8 cellular contexts compared by ENCODE assay signal in the genomic region with DNA sequence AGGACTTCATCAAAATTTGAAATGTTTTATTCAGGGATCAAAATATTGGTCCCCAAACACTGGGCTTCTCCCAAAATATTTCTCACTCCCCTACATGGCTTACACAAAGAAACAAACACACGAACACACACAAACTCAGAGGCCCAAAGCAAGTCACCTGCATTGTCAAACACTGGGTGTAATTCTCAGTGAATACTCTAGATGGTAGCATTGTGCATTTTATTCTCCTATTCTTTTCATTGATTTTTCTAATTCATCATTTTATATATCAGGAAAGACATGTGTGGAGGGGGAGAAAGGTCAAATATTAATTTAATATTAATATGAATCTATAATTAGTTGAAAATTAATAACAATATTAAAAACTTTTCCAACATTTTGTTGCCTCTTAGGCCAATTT.
DNase-seq lines count a peak whose midpoint lies in the region; ATAC-seq and TF ChIP-seq lines count a peak whose summit lies in the region.

No MANE protein-coding gene starts in this region.

- ATAC-seq in Right ventricle myocardium inferior = no peak
- ATAC-seq in GM18505 (IDR thresholded peaks at IDR 0.05; ENCODE audit: unreplicated experiment) = no peak
- ATAC-seq in GM21737 (IDR thresholded peaks at IDR 0.05; ENCODE audit: unreplicated experiment) = no peak
- no peak for ATAC-seq in HG03095 (IDR thresholded peaks at IDR 0.05; ENCODE audit: unreplicated experiment)

- 19 to 40% (median 22%) methylated on average over 1 of the region's 1 CpG for WGBS in ovary, 3 donors

- TF ChIP-seq EP300 in ovary (IDR thresholded peaks at IDR 0.05) = no peak

- H3K9me3 ChIP-seq in cardiac muscle cell (ENCODE audit: low read depth) (no peaks in the 10 kb centered on the region), ovary (no peaks in the 10 kb centered on the region)

- H3K27me3 ChIP-seq in cardiac muscle cell (no peaks in the 10 kb centered on the region), dorsolateral prefrontal cortex (peaks cover 0 to 46% (median 7%) of the 10 kb centered on the region in 45 donors), ovary (no peaks in the 10 kb centered on the region)

- peak; percentile 8 to 22 for DNase-seq in cardiac muscle cell (ENCODE audit: low read depth in 1 of 2, low spot score in 1 of 2)
- no peak for DNase-seq in Right ventricle myocardium inferior (ENCODE audit: missing footprints)
- DNase-seq in NCI-H1694 (lab: John Stamatoyannopoulos, UW) = peak; percentile 13
- no peak for DNase-seq in dorsolateral prefrontal cortex
- DNase-seq in ovary = no peak

- TF ChIP-seq POLR2A in ovary (IDR thresholded peaks at IDR 0.05) (no peak), GM18505 (IDR thresholded peaks at IDR 0.05; ENCODE audit: borderline replicate concordance, extremely low read depth, insufficient read depth, insufficient read length) (no peak)

- no peaks in the 10 kb centered on the region for H3K4me1 ChIP-seq in cardiac muscle cell (ENCODE audit: low read depth)
- H3K4me1 ChIP-seq in ovary (ENCODE audit: insufficient read depth) = no peaks in the 10 kb centered on the region

- no peak overlapping the region for H3K27ac ChIP-seq in cardiac muscle cell
- no peak overlapping the region for H3K27ac ChIP-seq in dorsolateral prefrontal cortex
- no peak overlapping the region for H3K27ac ChIP-seq in ovary

- TF ChIP-seq CTCF in cardiac muscle cell (IDR thresholded peaks at IDR 0.05; ENCODE audit: low read depth, low read length) (peak; percentile 43), dorsolateral prefrontal cortex (IDR thresholded peaks at IDR 0.05 in 54 of 56, conservative IDR thresholded peaks at IDR 0.05 in 2 of 56; ENCODE audit: low read depth in 1 of 56, partially characterized antibody in 56 of 56) (peak; percentile 21 to 82 (median 64)), ovary (IDR thresholded peaks at IDR 0.05) (peak; percentile 14 to 51 (median 48))

- H3K4me3 ChIP-seq in cardiac muscle cell = no peak overlapping the region
- no peak overlapping the region for H3K4me3 ChIP-seq in dorsolateral prefrontal cortex
- no peak overlapping the region for H3K4me3 ChIP-seq in ovary

- H3K36me3 ChIP-seq in cardiac muscle cell = no peaks in the 10 kb centered on the region
- no peaks in the 10 kb centered on the region for H3K36me3 ChIP-seq in ovary

- intact Hi-C loops in Right ventricle myocardium inferior (cut with DNase I) = loop anchor here (5.0 kb wide), 1 partner anchor 255 kb away; no protein-coding TSS in a partner anchor
- intact Hi-C loops in dorsolateral prefrontal cortex (cut with DNase I) = loop anchor here in 1 of 2 donors (5.0 kb wide), 1 partner anchor 125 kb away; the partner anchor contains the start of gene TSPAN6
- intact Hi-C loops in ovary (cut with DNase I) = loop anchor here in 2 of 4 donors (5.0 kb wide), 2 partner anchors 95 to 100 kb away; no protein-coding TSS in a partner anchor

Comparison
In these comparisons a context has a peak if more than half of its experiments do, and no peak if none do; other contexts are left out.
1. DNase-seq: peak in cardiac muscle cell (2 of 2) and NCI-H1694 (single experiment); none in Right ventricle myocardium inferior (single experiment), dorsolateral prefrontal cortex (0 of 10) and ovary (0 of 5).
2. Peak in every context shown above with its lines, with median percentiles within 50 percentile points of each other: CTCF ChIP-seq.